ENCODE assay signal across 22 cellular contexts in genomic region chr15:79916424-79916823, GRCh38. TPM values are rescaled to one million over a fixed set of nuclear protein-coding genes. Genes with fewer than 3 reads are reported as not detected.
DNase-seq lines count a peak whose midpoint lies in the region; ATAC-seq, FAIRE-seq and TF ChIP-seq lines count a peak whose summit lies in the region.
"Had no signal": no experiment of that assay in that cellular context is flagged by ENCODE, and none has a peak within 500 bp of the region (broad histone marks: within the 10 kb centered on the region; RNA-seq: fewer than 3 reads in every experiment).

No MANE protein-coding gene starts in this region.

- no peaks in the 10 kb centered on the region for H3K36me3 ChIP-seq in smooth muscle cell (ENCODE audit: low read depth)

- peak overlapping the region; percentile 95 for H3K27ac ChIP-seq in smooth muscle cell (ENCODE audit: low read depth)
- H3K27ac ChIP-seq: C4-2B, HL-60, Peyer's patch had no signal

- H4K20me1 ChIP-seq in smooth muscle cell (ENCODE audit: low read depth) = peaks cover 1% of the 10 kb centered on the region

- no peaks in the 10 kb centered on the region for H3K4me1 Mint-ChIP-seq in endothelial cell (ENCODE audit: unreplicated experiment)

- no peak overlapping the region for H3K27ac Mint-ChIP-seq in endothelial cell (ENCODE audit: unreplicated experiment)

- peaks cover 24% of the 10 kb centered on the region for H3K9me3 Mint-ChIP-seq in endothelial cell (ENCODE audit: unreplicated experiment)

- H3F3A ChIP-seq in smooth muscle cell (ENCODE audit: low read depth) = peaks cover 34% of the 10 kb centered on the region

- 39% methylated on average over 2 of the region's 2 CpGs for WGBS in smooth muscle cell (ENCODE audit: low lambda C conversion rate)

- ATAC-seq in GM21367 (IDR thresholded peaks at IDR 0.05; ENCODE audit: unreplicated experiment) = no peak
- ATAC-seq: SK-N-SH treated with all-trans-retinoic acid at 6 μM for 48 hours had no signal

- H3K9ac ChIP-seq in smooth muscle cell (ENCODE audit: low read depth) = peak overlapping the region; percentile 62

- no peaks in the 10 kb centered on the region for H3K27me3 ChIP-seq in smooth muscle cell (ENCODE audit: low read depth)
- H3K27me3 ChIP-seq: Peyer's patch had no signal

- H3K79me2 ChIP-seq in smooth muscle cell (ENCODE audit: low read depth) = peaks cover 48% of the 10 kb centered on the region

- H3K4me3 ChIP-seq in smooth muscle cell = no peak overlapping the region
- H3K4me3 ChIP-seq: Peyer's patch had no signal

- H3K4me2 ChIP-seq in smooth muscle cell = peak overlapping the region; percentile 93

- peak overlapping the region; percentile 7 for H3K4me3 Mint-ChIP-seq in endothelial cell (ENCODE audit: unreplicated experiment)

- DNase-seq in NCI-H82 (lab: John Stamatoyannopoulos, UW) = peak; percentile 47
- DNase-seq in NCI-H82 treated with DMSO at 0.1 percent for 48 hours (lab: John Stamatoyannopoulos, UW; ENCODE audit: unreplicated experiment) = no peak
- DNase-seq in NCI-H69 (lab: John Stamatoyannopoulos, UW) = peak; percentile 22
- no peak for DNase-seq in endothelial cell (ENCODE audit: low spot score)
- no peak for DNase-seq in smooth muscle cell (lab: John Stamatoyannopoulos, UW; ENCODE audit: unreplicated experiment)
- no peak for DNase-seq in NAMALWA (ENCODE audit: low spot score)
- DNase-seq in RCC 7860 (ENCODE audit: low spot score) = no peak
- DNase-seq: DMS153, HCEC 1CT, NCI-H1048, NCI-H2081 treated with DMSO at 0.1 percent for 48 hours, NCI-H226, NCI-H526 treated with DMSO at 0.1 percent for 48 hours, Peyer's patch, T-helper 1 cell had no signal

- H3K4me1 ChIP-seq in smooth muscle cell (ENCODE audit: low read depth) = peaks cover 49% of the 10 kb centered on the region
- H3K4me1 ChIP-seq: Peyer's patch had no signal

- TF ChIP-seq CTCF in endothelial cell (IDR thresholded peaks at IDR 0.05; ENCODE audit: unreplicated experiment) = no peak
- TF ChIP-seq CTCF in smooth muscle cell (IDR thresholded peaks at IDR 0.05; ENCODE audit: borderline replicate concordance, insufficient read depth, poor library complexity, severe bottlenecking) = no peak

- no peak overlapping the region for H2AFZ ChIP-seq in smooth muscle cell (ENCODE audit: low read depth)

- peaks cover 10% of the 10 kb centered on the region for H3K27me3 Mint-ChIP-seq in endothelial cell (ENCODE audit: unreplicated experiment)
- H3K27me3 Mint-ChIP-seq: IgD-negative memory B cell had no signal

- FAIRE-seq in RCC 7860 (lab: Jason Lieb, UNC) = no peak
- FAIRE-seq: GM19239, HTR-8/SVneo had no signal

- H3K36me3 Mint-ChIP-seq in endothelial cell (ENCODE audit: low read depth, unreplicated experiment) = peaks cover 85% of the 10 kb centered on the region

- no peaks in the 10 kb centered on the region for H3K9me3 ChIP-seq in smooth muscle cell (replicated peaks; ENCODE audit: low read depth)

RNA-seq across cellular contexts. Expression of gene MTHFS, which starts 19.6 kb away (rescaled TPM):
- total RNA-seq in endothelial cell (ENCODE audit: unreplicated experiment) (16.2 TPM), smooth muscle cell (64.4 and 64.8 TPM in 2 replicates)
- 46.7 and 56.0 TPM in 2 replicates for polyA plus RNA-seq in smooth muscle cell

RNA-seq across cellular contexts. Expression of gene BCL2A1, which starts 54.6 kb away (rescaled TPM):
- 2.1 TPM for total RNA-seq in endothelial cell (ENCODE audit: unreplicated experiment)
- total RNA-seq in smooth muscle cell = 18.2 and 21.1 TPM in 2 replicates
- 13.4 and 14.3 TPM in 2 replicates for polyA plus RNA-seq in smooth muscle cell

Comparison
In these comparisons a context has a peak if more than half of its experiments do, and no peak if none do; other contexts are left out.
1. DNase-seq: peak in NCI-H82 (single experiment) and NCI-H69 (single experiment); none in NCI-H82 treated with DMSO at 0.1 percent for 48 hours (single experiment), endothelial cell (single experiment), smooth muscle cell (single experiment), NAMALWA (single experiment) and RCC 7860 (single experiment).